ENCODE assay signal across 10 cellular contexts in the genomic region with DNA sequence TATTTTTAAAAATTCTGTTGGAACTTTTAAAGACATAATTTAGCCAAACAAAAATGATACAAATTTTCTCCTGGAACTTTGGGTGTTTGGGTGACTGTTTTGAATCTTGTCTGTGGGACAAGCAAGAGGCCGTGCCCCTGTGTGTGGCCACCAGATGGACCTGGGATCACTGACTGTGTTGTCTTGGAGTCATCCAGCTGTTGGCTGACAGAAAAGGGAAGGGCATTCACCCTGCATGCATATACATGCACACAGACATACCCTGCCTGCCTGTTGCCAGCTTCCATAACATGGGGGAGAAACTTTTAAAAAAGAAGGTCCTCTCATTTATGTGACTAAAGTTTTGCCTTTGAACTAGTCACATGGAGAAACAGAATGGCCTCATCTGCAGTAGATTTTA.
A peak's percentile ranks its signal among the peaks of the same experiment; 100 is the strongest.
DNase-seq lines count a peak whose midpoint lies in the region; ATAC-seq and TF ChIP-seq lines count a peak whose summit lies in the region.
"Had no signal": no experiment of that assay in that cellular context is flagged by ENCODE, and none has a peak within 500 bp of the region (broad histone marks: within the 10 kb centered on the region; RNA-seq: fewer than 3 reads in every experiment).

No MANE protein-coding gene starts in this region.

- TF ChIP-seq CTCF in smooth muscle cell (IDR thresholded peaks at IDR 0.05; ENCODE audit: borderline replicate concordance, insufficient read depth, poor library complexity, severe bottlenecking), result no peak
- TF ChIP-seq CTCF in stomach (IDR thresholded peaks at IDR 0.05), result no peak

- TF ChIP-seq EP300 in stomach (IDR thresholded peaks at IDR 0.05), result no peak

- H3K4me1 ChIP-seq in smooth muscle cell (ENCODE audit: low read depth) (no peaks in the 10 kb centered on the region), stomach (peaks cover 0 to 12% (median 4%) of the 10 kb centered on the region in 4 donors)
- H3K4me1 ChIP-seq: ascending aorta had no signal

- H3K36me3 ChIP-seq in smooth muscle cell (ENCODE audit: low read depth) (no peaks in the 10 kb centered on the region), stomach (no peaks in the 10 kb centered on the region)
- H3K36me3 ChIP-seq: ascending aorta had no signal

- H3K79me2 ChIP-seq in smooth muscle cell (ENCODE audit: low read depth), result no peaks in the 10 kb centered on the region

- WGBS in smooth muscle cell (ENCODE audit: low lambda C conversion rate), result 86% methylated on average over 1 of the region's 1 CpG
- 78 to 100% (median 94%) methylated on average over 1 of the region's 1 CpG for WGBS in stomach, 5 donors

- peaks cover 4% of the 10 kb centered on the region for H3F3A ChIP-seq in smooth muscle cell (ENCODE audit: low read depth)

- TF ChIP-seq POLR2A in stomach (IDR thresholded peaks at IDR 0.05), result no peak

- H3K4me2 ChIP-seq in smooth muscle cell, result peak overlapping the region; percentile 78

- no peak overlapping the region for H3K4me3 ChIP-seq in smooth muscle cell
- H3K4me3 ChIP-seq in stomach, result no peak overlapping the region
- H3K4me3 ChIP-seq: ascending aorta had no signal

- H3K9me3 ChIP-seq in smooth muscle cell (replicated peaks; ENCODE audit: low read depth), result no peaks in the 10 kb centered on the region
- H3K9me3 ChIP-seq in stomach, result no peaks in the 10 kb centered on the region
- H3K9me3 ChIP-seq: ascending aorta had no signal

- H3K9ac ChIP-seq in smooth muscle cell (ENCODE audit: low read depth), result no peak overlapping the region

- intact Hi-C loops in stomach (cut with DNase I; ENCODE audit: low total_unique reads), result loop anchor here (5.0 kb wide), 1 partner anchor 269 kb away; no protein-coding TSS in a partner anchor

- peak overlapping the region; percentile 74 for H3K27ac ChIP-seq in smooth muscle cell (ENCODE audit: low read depth)
- H3K27ac ChIP-seq in stomach, result no peak overlapping the region
- H3K27ac ChIP-seq: ascending aorta had no signal

- no peak overlapping the region for H2AFZ ChIP-seq in smooth muscle cell (ENCODE audit: low read depth)

- peak; percentile 30 for ATAC-seq in GM19351 (IDR thresholded peaks at IDR 0.05; ENCODE audit: unreplicated experiment)
- peak; percentile 25 for ATAC-seq in HG02610 (IDR thresholded peaks at IDR 0.05; ENCODE audit: unreplicated experiment)

- DNase-seq in OCI-M1 (lab: John Stamatoyannopoulos, UW), result peak; percentile 65
- no peak for DNase-seq in smooth muscle cell (lab: John Stamatoyannopoulos, UW; ENCODE audit: unreplicated experiment)
- no peak for DNase-seq in stomach
- DNase-seq in stimulated activated CD4-positive, alpha-beta T cell treated with anti-CD3 and anti-CD28 coated beads, Interleukin-12 subunit alpha, Interleukin-12 subunit beta, amount 100 ng/mL, for 4 hours, result no peak
- DNase-seq in globus pallidus (ENCODE audit: low spot score), result no peak
- DNase-seq: activated T-cell treated with anti-CD3 and anti-CD28 coated beads, Interleukin-2, amount 50 U/mL, for 24 hours; NCI-H2171 had no signal

- no peaks in the 10 kb centered on the region for H4K20me1 ChIP-seq in smooth muscle cell (ENCODE audit: low read depth)

- H3K27me3 ChIP-seq in smooth muscle cell (ENCODE audit: low read depth), result no peaks in the 10 kb centered on the region
- no peaks in the 10 kb centered on the region for H3K27me3 ChIP-seq in stomach
- H3K27me3 ChIP-seq: ascending aorta had no signal
